In the genomic region with DNA sequence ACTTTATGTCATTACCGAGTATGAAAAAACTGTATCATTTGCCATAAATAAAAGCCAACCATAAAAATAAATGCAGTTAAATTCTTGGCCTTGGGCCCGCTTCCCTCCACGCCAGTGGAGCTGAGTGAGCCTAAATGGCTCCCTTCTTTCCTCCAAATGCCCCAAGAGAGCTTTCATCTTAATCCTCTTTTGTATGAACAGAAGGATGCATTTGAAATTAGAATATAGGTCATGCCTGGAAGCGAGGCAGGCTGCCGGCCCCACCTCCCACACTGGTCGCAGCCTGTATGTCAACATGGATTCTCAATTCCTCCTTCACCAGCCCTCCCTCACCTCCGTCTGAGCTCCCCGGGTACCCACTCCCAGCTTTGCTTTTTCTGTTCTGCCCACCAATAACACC, we compare ENCODE assay signal across 15 cellular contexts.
A peak's percentile ranks its signal among the peaks of the same experiment; 100 is the strongest.
DNase-seq lines count a peak whose midpoint lies in the region; TF ChIP-seq lines count a peak whose summit lies in the region.
"Had no signal": no experiment of that assay in that cellular context is flagged by ENCODE, and none has a peak within 500 bp of the region (broad histone marks: within the 10 kb centered on the region; RNA-seq: fewer than 3 reads in every experiment).

No MANE protein-coding gene starts in this region.

- H3K9me3 Mint-ChIP-seq in nephron, result peaks cover 9% of the 10 kb centered on the region

- H3K4me1 Mint-ChIP-seq in nephron, result peaks cover 43% of the 10 kb centered on the region
- H3K4me1 Mint-ChIP-seq: CD4-positive, CD25-positive, alpha-beta regulatory T cell had no signal

- in situ Hi-C loops in brain microvascular endothelial cell (cut with HindIII; ENCODE audit: low pct_ligation_motif_present, low sequenced_read_pairs), result no loop called here

- no peaks in the 10 kb centered on the region for H3K27me3 ChIP-seq in brain microvascular endothelial cell (replicated peaks)
- H3K27me3 ChIP-seq: BLaER1 treated with 17β-estradiol and CSF1 and Interleukin-3, amounts not matched to agents 10 nM and 100 nM had no signal

- peaks cover 14% of the 10 kb centered on the region for H3K36me3 Mint-ChIP-seq in nephron (ENCODE audit: low read depth)
- H3K36me3 Mint-ChIP-seq: CD4-positive, CD25-positive, alpha-beta regulatory T cell had no signal

- H3K27me3 Mint-ChIP-seq in nephron (ENCODE audit: low read depth), result peaks cover 7% of the 10 kb centered on the region

- H3K4me3 ChIP-seq in brain microvascular endothelial cell (ENCODE audit: low read depth, low read length), result no peak overlapping the region
- H3K4me3 ChIP-seq: BLaER1 treated with 17β-estradiol and CSF1 and Interleukin-3, amounts not matched to agents 10 nM and 100 nM; HAP-1 had no signal

- TF ChIP-seq CTCF in nephron (IDR thresholded peaks at IDR 0.05; ENCODE audit: unreplicated experiment in 3 of 3) (no peak), brain microvascular endothelial cell (IDR thresholded peaks at IDR 0.05; ENCODE audit: low read depth, low read length, missing control alignments) (no peak)

- no peaks in the 10 kb centered on the region for H3K36me3 ChIP-seq in brain microvascular endothelial cell (replicated peaks)
- H3K36me3 ChIP-seq: BLaER1 treated with 17β-estradiol and CSF1 and Interleukin-3, amounts not matched to agents 10 nM and 100 nM; HAP-1 had no signal

- DNase-seq in NCI-H1436 (lab: John Stamatoyannopoulos, UW) (peak; percentile 31), NCI-H1436 treated with DMSO at 0.1 percent for 48 hours (lab: John Stamatoyannopoulos, UW) (no peak), DMS79 (lab: John Stamatoyannopoulos, UW) (peak; percentile 75), NCI-H69 (lab: John Stamatoyannopoulos, UW) (peak; percentile 60), brain microvascular endothelial cell (no peak), NCI-H2029 (lab: John Stamatoyannopoulos, UW) (no peak)
- DNase-seq in activated T-cell treated with anti-CD3 and anti-CD28 coated beads, Interleukin-2, amount 50 U/mL, for 1 hour, result no peak
- DNase-seq: 8988T; ACHN; CD4-positive, CD25-positive, alpha-beta regulatory T cell; DND-41; GDM1 had no signal

- no peak overlapping the region for H3K27ac ChIP-seq in brain microvascular endothelial cell
- H3K27ac ChIP-seq: BLaER1 treated with 17β-estradiol and CSF1 and Interleukin-3, amounts not matched to agents 10 nM and 100 nM had no signal

- peak overlapping the region in 2 of 3 experiments; percentile 3 to 30 for H3K27ac Mint-ChIP-seq in nephron
- H3K27ac Mint-ChIP-seq: CD4-positive, CD25-positive, alpha-beta regulatory T cell had no signal

- no peak overlapping the region for H3K4me3 Mint-ChIP-seq in nephron
- H3K4me3 Mint-ChIP-seq: CD4-positive, CD25-positive, alpha-beta regulatory T cell had no signal

Comparison
In these comparisons a context has a peak if more than half of its experiments do, and no peak if none do; other contexts are left out.
1. DNase-seq: peak in NCI-H1436 (single experiment), DMS79 (single experiment) and NCI-H69 (single experiment); none in NCI-H1436 treated with DMSO at 0.1 percent for 48 hours (single experiment), brain microvascular endothelial cell (single experiment), NCI-H2029 (single experiment) and activated T-cell treated with anti-CD3 and anti-CD28 coated beads, Interleukin-2, amount 50 U/mL, for 1 hour (single experiment).